Comparison of ENCODE assay signal across 8 cellular contexts in genomic region chr2:7097353-7097895, GRCh38.
DNase-seq lines count a peak whose midpoint lies in the region; ATAC-seq and TF ChIP-seq lines count a peak whose summit lies in the region.

No MANE protein-coding gene starts in this region.

- no peak overlapping the region; a peak in 2 of 20 replicates for H3K4me3 ChIP-seq in BLaER1 treated with 17β-estradiol and CSF1 and Interleukin-3, amounts not matched to agents 10 nM and 100 nM
- peak overlapping the region; percentile 40 for H3K4me3 ChIP-seq in coronary artery
- no peak overlapping the region for H3K4me3 ChIP-seq in right lobe of liver

- peak overlapping the region; percentile 36 to 84 (median 63); a peak in 21 of 22 replicates for H3K4me2 ChIP-seq in BLaER1 treated with 17β-estradiol and CSF1 and Interleukin-3, amounts not matched to agents 10 nM and 100 nM

- DNase-seq in GM19240 (ENCODE audit: insufficient read length, low spot score) (peak; percentile 61), NCI-H446 (lab: John Stamatoyannopoulos, UW) (peak; percentile 55 to 82), coronary artery (ENCODE audit: low spot score) (no peak), right lobe of liver (peak; percentile 73 to 80 (median 73))
- DNase-seq in activated CD4-positive, alpha-beta T cell treated with anti-CD3 and anti-CD28 coated beads for 48 hours, result peak; percentile 83
- peak; percentile 49 to 70 (median 66) for DNase-seq in stimulated activated CD4-positive, alpha-beta T cell treated with anti-CD3 and anti-CD28 coated beads, TNF-alpha, amount 100 ng/mL, for 24 hours (ENCODE audit: low read depth in 3 of 3)

- H4K20me1 ChIP-seq in BLaER1 treated with 17β-estradiol and CSF1 and Interleukin-3, amounts not matched to agents 10 nM and 100 nM, result no peaks in the 10 kb centered on the region

- intact Hi-C loops in right lobe of liver (cut with DNase I), result no loop called here

- no peak for TF ChIP-seq POLR2A in right lobe of liver (IDR thresholded peaks at IDR 0.05)

- peak overlapping the region in 7 of 11 experiments; percentile 2 to 41 (median 30); a peak in 8 of 22 replicates for H3K9ac ChIP-seq in BLaER1 treated with 17β-estradiol and CSF1 and Interleukin-3, amounts not matched to agents 10 nM and 100 nM

- H3K36me3 ChIP-seq in BLaER1 treated with 17β-estradiol and CSF1 and Interleukin-3, amounts not matched to agents 10 nM and 100 nM, result no peaks in the 10 kb centered on the region
- H3K36me3 ChIP-seq in right lobe of liver, result no peaks in the 10 kb centered on the region

- peak overlapping the region in 3 of 11 experiments; percentile 3 to 9 (median 7); a peak in 2 of 22 replicates for H3K27ac ChIP-seq in BLaER1 treated with 17β-estradiol and CSF1 and Interleukin-3, amounts not matched to agents 10 nM and 100 nM
- H3K27ac ChIP-seq in coronary artery (no peak overlapping the region), right lobe of liver (no peak overlapping the region)

- under 1% methylated on average over 17 of the region's 18 CpGs for WGBS in right lobe of liver (ENCODE audit: insufficient coverage, low coverage, low lambda C conversion rate, missing lambda C conversion rate)

- H3K9me3 ChIP-seq in BLaER1 treated with 17β-estradiol and CSF1 and Interleukin-3, amounts not matched to agents 10 nM and 100 nM (replicated peaks in 1 of 11), result peaks cover 0 to 5% (median 0%) of the 10 kb centered on the region in 11 experiments; a peak in 1 of 22 replicates
- no peaks in the 10 kb centered on the region for H3K9me3 ChIP-seq in right lobe of liver

- peak; percentile 95 for ATAC-seq in HG03354 (IDR thresholded peaks at IDR 0.05; ENCODE audit: poor library complexity, severe bottlenecking, unreplicated experiment)
- peak; percentile 96 to 99 (median 98) for ATAC-seq in right lobe of liver

- H3K27me3 ChIP-seq in BLaER1 treated with 17β-estradiol and CSF1 and Interleukin-3, amounts not matched to agents 10 nM and 100 nM, result no peaks in the 10 kb centered on the region
- no peaks in the 10 kb centered on the region for H3K27me3 ChIP-seq in right lobe of liver

- TF ChIP-seq CTCF in coronary artery (IDR thresholded peaks at IDR 0.05), result peak; percentile 90
- peak; percentile 90 to 98 (median 98) for TF ChIP-seq CTCF in right lobe of liver (IDR thresholded peaks at IDR 0.05)

- peaks cover 0 to 18% (median 8%) of the 10 kb centered on the region in 10 experiments; a peak in 13 of 20 replicates for H3K4me1 ChIP-seq in BLaER1 treated with 17β-estradiol and CSF1 and Interleukin-3, amounts not matched to agents 10 nM and 100 nM
- no peaks in the 10 kb centered on the region for H3K4me1 ChIP-seq in right lobe of liver
